In the genomic region with DNA sequence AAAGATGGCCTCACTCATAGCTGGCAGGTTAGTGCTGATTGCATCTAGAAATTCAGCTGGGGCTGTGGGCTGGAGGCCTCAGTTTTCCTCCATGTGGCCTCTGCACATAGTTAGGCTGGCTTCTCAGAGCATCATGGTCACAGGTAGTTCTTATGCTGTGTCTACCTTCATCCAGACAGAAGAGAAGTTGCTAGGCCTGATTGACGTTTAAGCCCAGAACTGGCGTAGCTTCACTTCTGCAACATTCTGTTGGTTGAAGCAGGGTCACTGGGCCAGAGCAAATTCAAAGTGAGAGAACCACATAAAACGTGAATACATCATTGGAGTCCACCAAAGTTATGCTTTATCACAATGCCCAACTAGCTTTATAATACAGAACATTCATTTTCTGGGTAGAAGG, we compare ENCODE assay signal across 27 cellular contexts.
"Had no signal": no experiment of that assay in that cellular context is flagged by ENCODE, and none has a peak within 500 bp of the region (broad histone marks: within the 10 kb centered on the region; RNA-seq: fewer than 3 reads in every experiment).

No MANE protein-coding gene starts in this region.

- FAIRE-seq: islet of Langerhans, TTC549 had no signal

- H3K9me3 ChIP-seq: adrenal gland, ascending aorta, breast epithelium, esophagus squamous epithelium, gastroesophageal sphincter, mucosa of descending colon, upper lobe of right lung had no signal

- H3K9me3 Mint-ChIP-seq: activated T-cell treated with anti-CD3 and anti-CD28 coated beads, Interleukin-2, amount 50 U/mL, for 24 hours; activated T-helper 2 cell treated with anti-CD3 and anti-CD28 coated beads, Interferon-gamma antibody, Interleukin-2, Interleukin-4, amounts not matched to agents 10 μg/mL and 5 μg/mL and 100 μg/mL, durations not matched to agents 14 hours and 24 hours and 36 hours; endodermal cell; memory B cell; naive thymus-derived CD4-positive, alpha-beta T cell; neural crest cell had no signal

- H3K27ac ChIP-seq: adrenal gland, ascending aorta, breast epithelium, esophagus squamous epithelium, gastroesophageal sphincter, upper lobe of right lung, WERI-Rb-1 had no signal

- H3K4me1 ChIP-seq: adrenal gland, ascending aorta, breast epithelium, gastroesophageal sphincter had no signal

- H3K27ac Mint-ChIP-seq: activated naive CD8-positive, alpha-beta T cell; activated T-cell treated with anti-CD3 and anti-CD28 coated beads, Interleukin-2, amount 50 U/mL, for 24 hours; activated T-helper 2 cell treated with anti-CD3 and anti-CD28 coated beads, Interferon-gamma antibody, Interleukin-2, Interleukin-4, amounts not matched to agents 10 μg/mL and 5 μg/mL and 100 μg/mL, durations not matched to agents 14 hours and 24 hours and 36 hours; endodermal cell; memory B cell had no signal

- H3K27me3 Mint-ChIP-seq: activated naive CD8-positive, alpha-beta T cell; activated T-cell treated with anti-CD3 and anti-CD28 coated beads, Interleukin-2, amount 50 U/mL, for 24 hours had no signal

- ATAC-seq: gastroesophageal sphincter; left cardiac atrium; mucosa of descending colon; naive thymus-derived CD4-positive, alpha-beta T cell; stimulated activated naive CD8-positive, alpha-beta T cell treated with anti-CD3 and anti-CD28 coated beads, Interleukin-15, Interleukin-2, amounts not matched to agents 100 U/mL and 50 U/mL, for 24 hours; upper lobe of right lung had no signal

- H3K27me3 ChIP-seq: adrenal gland, ascending aorta, breast epithelium, upper lobe of right lung had no signal

- H3K36me3 ChIP-seq: adrenal gland, ascending aorta, breast epithelium, esophagus squamous epithelium, gastroesophageal sphincter, upper lobe of right lung, WERI-Rb-1 had no signal

- H3K4me3 ChIP-seq: adrenal gland, ascending aorta, breast epithelium, esophagus squamous epithelium, gastroesophageal sphincter, mucosa of descending colon, upper lobe of right lung had no signal

- H3K4me3 Mint-ChIP-seq: activated naive CD8-positive, alpha-beta T cell; activated T-cell treated with anti-CD3 and anti-CD28 coated beads, Interleukin-2, amount 50 U/mL, for 24 hours; endodermal cell; memory B cell; naive thymus-derived CD4-positive, alpha-beta T cell; neural crest cell had no signal

- H3K36me3 Mint-ChIP-seq: activated naive CD8-positive, alpha-beta T cell; memory B cell had no signal

- H3K4me1 Mint-ChIP-seq: neural crest cell had no signal

- DNase-seq: activated CD4-positive, alpha-beta T cell treated with anti-CD3 and anti-CD28 coated beads for 1 hour; activated CD8-positive, alpha-beta memory T cell treated with anti-CD3 and anti-CD28 coated beads for 24 hours; activated CD8-positive, alpha-beta memory T cell treated with anti-CD3 and anti-CD28 coated beads, Interleukin-2, amount 50 U/mL, for 4 hours; activated naive CD4-positive, alpha-beta T cell; activated T-cell treated with anti-CD3 and anti-CD28 coated beads, Interleukin-2, amount 50 U/mL, for 24 hours; adrenal gland; cortex of kidney; endodermal cell; esophagus squamous epithelium; head of caudate nucleus; left cardiac atrium; mucosa of descending colon; naive thymus-derived CD4-positive, alpha-beta T cell; occipital lobe; stimulated activated CD4-positive, alpha-beta T cell treated with anti-CD3 and anti-CD28 coated beads, Interleukin-4, amount 100 ng/mL, for 24 hours; stimulated activated naive CD8-positive, alpha-beta T cell treated with anti-CD3 and anti-CD28 coated beads, Interleukin-15, Interleukin-2, amounts not matched to agents 100 U/mL and 50 U/mL, for 24 hours; upper lobe of right lung; WERI-Rb-1 had no signal
